8 cellular contexts compared by ENCODE assay signal in genomic region chr7:128862571-128863432, GRCh38. TPM values are rescaled to one million over a fixed set of nuclear protein-coding genes. Genes with fewer than 3 reads are reported as not detected.
A peak's percentile ranks its signal among the peaks of the same experiment; 100 is the strongest.
DNase-seq lines count a peak whose midpoint lies in the region; ATAC-seq and TF ChIP-seq lines count a peak whose summit lies in the region.

ATP6V1F (plus strand) TSS chr7:128862856; CDS start chr7:128862905, 49 bp downstream.

- TF ChIP-seq EP300 in suprapubic skin (IDR thresholded peaks at IDR 0.05): no peak

- no peaks in the 10 kb centered on the region for H3K9me3 Mint-ChIP-seq in activated naive CD4-positive, alpha-beta T cell treated with anti-CD3 and anti-CD28 coated beads, Interleukin-2, amount 50 U/mL, for 24 hours

- WGBS in suprapubic skin: 0% methylated on average over 30 of the region's 65 CpGs

- H3K27ac Mint-ChIP-seq in activated naive CD4-positive, alpha-beta T cell treated with anti-CD3 and anti-CD28 coated beads, Interleukin-2, amount 50 U/mL, for 24 hours: peak within 1 kb of the TSS; percentile 95

- peaks cover 6% of the 10 kb centered on the region for H3K36me3 Mint-ChIP-seq in activated naive CD4-positive, alpha-beta T cell treated with anti-CD3 and anti-CD28 coated beads, Interleukin-2, amount 50 U/mL, for 24 hours

- peaks cover 14% of the 10 kb centered on the region for H3K36me3 ChIP-seq in GM06990 (ENCODE audit: control insufficient read depth, insufficient read depth, low read length)
- H3K36me3 ChIP-seq in suprapubic skin: peaks cover 18% of the 10 kb centered on the region

- peaks cover 45% of the 10 kb centered on the region for H3K4me1 ChIP-seq in suprapubic skin

- peak within 1 kb of the TSS; percentile 79 for H3K27ac ChIP-seq in suprapubic skin

- H3K4me1 Mint-ChIP-seq in activated naive CD4-positive, alpha-beta T cell treated with anti-CD3 and anti-CD28 coated beads, Interleukin-2, amount 50 U/mL, for 24 hours: peaks cover 32% of the 10 kb centered on the region

- ATAC-seq in HG02571 (IDR thresholded peaks at IDR 0.05; ENCODE audit: unreplicated experiment) (peak; percentile 86), SK-N-SH treated with all-trans-retinoic acid at 6 μM for 48 hours (peak; percentile 85)

- TF ChIP-seq CTCF in GM06990 (IDR thresholded peaks at IDR 0.05; ENCODE audit: insufficient read depth, low read length, poor library complexity, severe bottlenecking): peak; percentile 1
- TF ChIP-seq CTCF in suprapubic skin (IDR thresholded peaks at IDR 0.05): peak in 1 of 2 donors; percentile 14

- peak; percentile 99 for DNase-seq in GM06990 (ENCODE audit: extremely low read depth, insufficient read length)
- peak; percentile 98 for DNase-seq in NCI-H1092 (lab: John Stamatoyannopoulos, UW)
- DNase-seq in germinal center (ENCODE audit: low spot score): peak; percentile 99
- DNase-seq in nucleus accumbens (lab: John Stamatoyannopoulos, UW): peak; percentile 71 to 97 (median 94)
- DNase-seq in suprapubic skin (ENCODE audit: low spot score in 2 of 2): peak; percentile 98 to 99

- no peaks in the 10 kb centered on the region for H3K27me3 Mint-ChIP-seq in activated naive CD4-positive, alpha-beta T cell treated with anti-CD3 and anti-CD28 coated beads, Interleukin-2, amount 50 U/mL, for 24 hours

- peak within 1 kb of the TSS; percentile 94 for H3K4me3 ChIP-seq in GM06990 (replicated peaks; ENCODE audit: low read depth, low read length)
- H3K4me3 ChIP-seq in suprapubic skin: peak within 1 kb of the TSS; percentile 64

- H3K27me3 ChIP-seq in GM06990 (replicated peaks; ENCODE audit: control insufficient read depth, insufficient read depth, low read length) (no peaks in the 10 kb centered on the region), suprapubic skin (no peaks in the 10 kb centered on the region)

- H3K4me3 Mint-ChIP-seq in activated naive CD4-positive, alpha-beta T cell treated with anti-CD3 and anti-CD28 coated beads, Interleukin-2, amount 50 U/mL, for 24 hours: peak within 1 kb of the TSS; percentile 97

- no peaks in the 10 kb centered on the region for H3K9me3 ChIP-seq in suprapubic skin

- TF ChIP-seq POLR2A in suprapubic skin (IDR thresholded peaks at IDR 0.05): peak in 1 of 2 donors; percentile 79

TF ChIP-seq in SK-N-SH treated with all-trans-retinoic acid at 6 μM for 48 hours, 23 proteins besides CTCF, POLR2A, EP300 and RAD21:
- TF ChIP-seq BACH2 (CRISPR knock-in tag; IDR thresholded peaks at IDR 0.05; ENCODE audit: borderline replicate concordance): 0 out of 2 replicates have a peak, but pooled peaks have one; percentile 58
- TF ChIP-seq TOX (CRISPR knock-in tag; IDR thresholded peaks at IDR 0.05; ENCODE audit: borderline replicate concordance): no peak

RNA-seq across cellular contexts. Expression of gene ATP6V1F, which starts in this region (rescaled TPM):
- total RNA-seq in suprapubic skin: 100 to 1,000 TPM in 3 of 4 donors, 10 to 100 TPM in 1; 78.4 to 165 (median 148) TPM

Comparison
In these comparisons a context has a peak if more than half of its experiments do, and no peak if none do; other contexts are left out.
1. Peak in every context shown above with its lines: DNase-seq, ATAC-seq, H3K4me3 ChIP-seq and H3K27ac ChIP-seq.